ENCODE assay signal across 25 cellular contexts in genomic region chr9:132647806-132648205, GRCh38. TPM values are rescaled to one million over a fixed set of nuclear protein-coding genes. Genes with fewer than 3 reads are reported as not detected.
DNase-seq lines count a peak whose midpoint lies in the region; ATAC-seq and TF ChIP-seq lines count a peak whose summit lies in the region.
"Had no signal": no experiment of that assay in that cellular context is flagged by ENCODE, and none has a peak within 500 bp of the region (broad histone marks: within the 10 kb centered on the region; RNA-seq: fewer than 3 reads in every experiment).

No MANE protein-coding gene starts in this region.

- H3K9ac ChIP-seq in colonic mucosa (ENCODE audit: low read depth in 2 of 2, low read length in 2 of 2): peak overlapping the region in 1 of 2 donors; percentile 12

- H3K79me2 ChIP-seq in osteoblast (ENCODE audit: insufficient read depth, low read length): no peaks in the 10 kb centered on the region

- H3K4me3 ChIP-seq in RWPE2 (ENCODE audit: severe bottlenecking) (no peak overlapping the region), colonic mucosa (no peak overlapping the region), osteoblast (ENCODE audit: insufficient read depth, low read length) (no peak overlapping the region)
- H3K4me3 ChIP-seq: GM12878, GM23338, right lobe of liver had no signal

- no peaks in the 10 kb centered on the region for H3K9me3 Mint-ChIP-seq in activated CD4-positive, alpha-beta T cell treated with anti-CD3 and anti-CD28 coated beads for 36 hours (ENCODE audit: low read depth)
- H3K9me3 Mint-ChIP-seq: activated CD4-positive, alpha-beta T cell treated with anti-CD3 and anti-CD28 coated beads, Interleukin-2, amount 10 ng/mL, durations not matched to agents 24 days and 14 days; activated naive CD4-positive, alpha-beta T cell treated with anti-CD3 and anti-CD28 coated beads, Interleukin-2, amount 50 U/mL, for 72 hours; CD4-positive, alpha-beta T cell; GM23338; memory B cell; naive thymus-derived CD4-positive, alpha-beta T cell had no signal

- no peaks in the 10 kb centered on the region for H3K27me3 Mint-ChIP-seq in activated CD4-positive, alpha-beta T cell treated with anti-CD3 and anti-CD28 coated beads for 36 hours
- H3K27me3 Mint-ChIP-seq: activated CD4-positive, alpha-beta T cell treated with anti-CD3 and anti-CD28 coated beads, Interleukin-2, amount 10 ng/mL, durations not matched to agents 24 days and 14 days; CD4-positive, alpha-beta T cell; memory B cell; naive thymus-derived CD4-positive, alpha-beta T cell had no signal

- intact Hi-C loops in colonic mucosa (cut with DNase I) (no loop called here), posterior cingulate gyrus (cut with DNase I) (no loop called here)
- intact Hi-C loops in activated CD4-positive, alpha-beta T cell treated with anti-CD3 and anti-CD28 coated beads for 36 hours (cut with DNase I, micrococcal nuclease): no loop called here

- H3K27ac ChIP-seq in RWPE2 (ENCODE audit: poor library complexity, severe bottlenecking) (peak overlapping the region; percentile 67), colonic mucosa (peak overlapping the region; percentile 24), osteoblast (ENCODE audit: low read depth, low read length) (peak overlapping the region; percentile 91)
- H3K27ac ChIP-seq: right lobe of liver had no signal

- ATAC-seq in RWPE2 (ENCODE audit: low read depth): no peak
- no peak for ATAC-seq in activated CD4-positive, alpha-beta T cell treated with anti-CD3 and anti-CD28 coated beads for 36 hours
- ATAC-seq: GM12878; GM23338; naive thymus-derived CD4-positive, alpha-beta T cell; right lobe of liver had no signal

- H3K4me2 ChIP-seq in osteoblast (ENCODE audit: insufficient read depth, low read length): peak overlapping the region; percentile 52
- H3K4me2 ChIP-seq: GM23338 had no signal

- peaks cover 3% of the 10 kb centered on the region for H4K20me1 ChIP-seq in osteoblast (ENCODE audit: insufficient read depth, low read length)

- H3K4me3 Mint-ChIP-seq in activated CD4-positive, alpha-beta T cell treated with anti-CD3 and anti-CD28 coated beads for 36 hours: no peak overlapping the region
- H3K4me3 Mint-ChIP-seq: activated CD4-positive, alpha-beta T cell treated with anti-CD3 and anti-CD28 coated beads, Interleukin-2, amount 10 ng/mL, durations not matched to agents 24 days and 14 days; CD4-positive, alpha-beta T cell; GM23338; memory B cell; naive thymus-derived CD4-positive, alpha-beta T cell had no signal

- H2AFZ ChIP-seq in osteoblast (ENCODE audit: low read length): no peak overlapping the region
- H2AFZ ChIP-seq: GM23338 had no signal

- H3K9me3 ChIP-seq in RWPE2 (ENCODE audit: severe bottlenecking): no peaks in the 10 kb centered on the region
- no peaks in the 10 kb centered on the region for H3K9me3 ChIP-seq in colonic mucosa
- H3K9me3 ChIP-seq in osteoblast (ENCODE audit: low read depth, low read length): no peaks in the 10 kb centered on the region
- H3K9me3 ChIP-seq: right lobe of liver had no signal

- H3K4me1 ChIP-seq in RWPE2 (ENCODE audit: insufficient read depth, poor library complexity, severe bottlenecking) (peaks cover 7% of the 10 kb centered on the region), colonic mucosa (no peaks in the 10 kb centered on the region), osteoblast (ENCODE audit: insufficient read depth, low read length) (peaks cover 30% of the 10 kb centered on the region)
- H3K4me1 ChIP-seq: right lobe of liver had no signal

- DNase-seq in Daoy (ENCODE audit: low read depth) (peak; percentile 36), RWPE2 (ENCODE audit: low spot score) (no peak), colonic mucosa (no peak), osteoblast (ENCODE audit: insufficient read length, low spot score, missing footprints) (no peak), hippocampal formation (lab: John Stamatoyannopoulos, UW) (no peak), posterior cingulate gyrus (no peak), COLO829 (ENCODE audit: low spot score) (no peak)
- no peak for DNase-seq in activated CD4-positive, alpha-beta T cell treated with anti-CD3 and anti-CD28 coated beads for 36 hours
- DNase-seq: activated CD4-positive, alpha-beta T cell treated with anti-CD3 and anti-CD28 coated beads, Interleukin-2, amount 10 ng/mL, durations not matched to agents 24 days and 14 days; CD4-positive, alpha-beta T cell; DMS153; effector CD8-positive, alpha-beta T cell; Kasumi-1; naive thymus-derived CD4-positive, alpha-beta T cell; NCI-H1092; NCI-H1930; NCI-H82; occipital lobe; right lobe of liver; SHP77; T-helper 1 cell had no signal

- H3K27me3 ChIP-seq in RWPE2 (ENCODE audit: insufficient read depth, poor library complexity, severe bottlenecking): no peaks in the 10 kb centered on the region
- H3K27me3 ChIP-seq in colonic mucosa: no peaks in the 10 kb centered on the region
- H3K27me3 ChIP-seq in osteoblast (ENCODE audit: insufficient read depth, low read length): no peaks in the 10 kb centered on the region
- H3K27me3 ChIP-seq: right lobe of liver had no signal

- POLR2A ChIA-PET in activated CD4-positive, alpha-beta T cell treated with anti-CD3 and anti-CD28 coated beads for 36 hours (lab: Charles Lee): interaction anchor here (0.6 kb wide), 2 partner anchors 12 to 1876 kb away, joined by 3 read pairs; no protein-coding TSS in a partner anchor

- H3K36me3 Mint-ChIP-seq in activated CD4-positive, alpha-beta T cell treated with anti-CD3 and anti-CD28 coated beads for 36 hours (ENCODE audit: low read depth): peaks cover 54% of the 10 kb centered on the region

- no peak overlapping the region for H3K27ac Mint-ChIP-seq in activated CD4-positive, alpha-beta T cell treated with anti-CD3 and anti-CD28 coated beads for 36 hours
- H3K27ac Mint-ChIP-seq: activated naive CD4-positive, alpha-beta T cell treated with anti-CD3 and anti-CD28 coated beads, Interleukin-2, amount 50 U/mL, for 72 hours; CD4-positive, alpha-beta T cell; GM23338; memory B cell; naive thymus-derived CD4-positive, alpha-beta T cell had no signal

- TF ChIP-seq CTCF in RWPE2 (IDR thresholded peaks at IDR 0.05; ENCODE audit: poor library complexity, severe bottlenecking) (no peak), colonic mucosa (IDR thresholded peaks at IDR 0.05) (no peak), osteoblast (IDR thresholded peaks at IDR 0.05; ENCODE audit: extremely low read depth, low read depth, low read length) (no peak)

- peaks cover 100% of the 10 kb centered on the region for H3K36me3 ChIP-seq in RWPE2 (ENCODE audit: low read depth)
- H3K36me3 ChIP-seq in colonic mucosa: no peaks in the 10 kb centered on the region
- peaks cover 71% of the 10 kb centered on the region for H3K36me3 ChIP-seq in osteoblast (ENCODE audit: insufficient read depth, low read length)

- CTCF ChIA-PET in activated CD4-positive, alpha-beta T cell treated with anti-CD3 and anti-CD28 coated beads for 36 hours (lab: Charles Lee): interaction anchor here (0.6 kb wide), 1 partner anchor 1810 kb away, joined by 3 read pairs; no protein-coding TSS in a partner anchor

- peaks cover 8% of the 10 kb centered on the region for H3K4me1 Mint-ChIP-seq in activated CD4-positive, alpha-beta T cell treated with anti-CD3 and anti-CD28 coated beads for 36 hours
- H3K4me1 Mint-ChIP-seq: GM23338; memory B cell; naive thymus-derived CD4-positive, alpha-beta T cell had no signal

RNA-seq across cellular contexts. Expression of gene DDX31, which starts 22.0 kb away (rescaled TPM):
- 27.3 and 32.6 TPM in 2 replicates for total RNA-seq in Daoy (2014; rRNA removed; shearing (Covaris generic))
- 10 to 100 TPM in 1 of 2 donors, 1 to 10 TPM in 1; 6.8 to 11.6 TPM for total RNA-seq in colonic mucosa
- 10.9 and 11.6 TPM in 2 replicates for total RNA-seq in osteoblast
- 10 to 100 TPM; 20.9 to 21.0 TPM for total RNA-seq in activated CD4-positive, alpha-beta T cell treated with anti-CD3 and anti-CD28 coated beads for 36 hours

RNA-seq across cellular contexts. Expression of gene GTF3C4, which starts 22.5 kb away (rescaled TPM):
- 23.1 and 23.2 TPM in 2 replicates for total RNA-seq in Daoy (2014; rRNA removed; shearing (Covaris generic))
- total RNA-seq in colonic mucosa: 10 to 100 TPM; 12.4 to 13.1 TPM
- 18.0 and 21.7 TPM in 2 replicates for total RNA-seq in osteoblast
- total RNA-seq in activated CD4-positive, alpha-beta T cell treated with anti-CD3 and anti-CD28 coated beads for 36 hours: 10 to 100 TPM; 14.3 to 15.0 TPM

Comparison
In these comparisons a context has a peak if more than half of its experiments do, and no peak if none do; other contexts are left out.
1. H3K27ac ChIP-seq: peak in every context shown above with its lines; median percentile 91 in osteoblast; 67 in RWPE2; 24 in colonic mucosa.